Comparison of ENCODE assay signal across 9 cellular contexts in the genomic region with DNA sequence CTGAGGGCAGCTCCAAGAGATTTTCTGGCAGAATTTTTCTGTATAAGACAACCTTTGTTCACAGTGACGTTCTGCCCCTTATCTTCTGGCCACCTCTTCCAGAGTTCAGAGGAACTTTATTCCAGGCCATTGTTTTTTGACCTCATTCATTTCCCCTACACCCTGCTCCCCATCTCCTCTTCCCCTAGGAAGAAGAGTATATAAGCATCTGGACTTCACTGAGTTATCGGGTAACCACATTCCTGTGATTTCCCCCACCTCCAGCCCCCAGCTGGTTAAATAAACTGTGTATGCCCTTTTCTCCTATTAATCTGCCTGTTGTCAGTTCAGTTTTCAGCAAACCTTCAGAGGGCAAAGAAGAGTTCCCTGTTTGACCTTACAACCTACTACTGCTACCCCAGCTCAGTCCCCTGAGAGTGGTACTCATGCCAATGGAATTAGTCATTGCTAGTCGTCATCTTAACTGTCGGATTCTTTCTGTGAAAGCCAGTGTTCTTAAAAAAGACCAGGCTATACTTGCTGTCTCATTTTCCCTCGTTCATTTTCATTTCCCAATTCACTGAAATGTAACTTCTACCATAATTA. TPM values are rescaled to one million over a fixed set of nuclear protein-coding genes. Genes with fewer than 3 reads are reported as not detected.
DNase-seq lines count a peak whose midpoint lies in the region; ATAC-seq, FAIRE-seq and TF ChIP-seq lines count a peak whose summit lies in the region.
"Had no signal": no experiment of that assay in that cellular context is flagged by ENCODE, and none has a peak within 500 bp of the region (broad histone marks: within the 10 kb centered on the region; RNA-seq: fewer than 3 reads in every experiment).

No MANE protein-coding gene starts in this region.

- H3K4me1 ChIP-seq in MM.1S (ENCODE audit: low read length) = no peaks in the 10 kb centered on the region

- no peaks in the 10 kb centered on the region for H3K36me3 ChIP-seq in MM.1S (replicated peaks; ENCODE audit: insufficient read depth, low read length)

- H3K4me3 ChIP-seq in MM.1S (ENCODE audit: low read length) = no peak overlapping the region

- intact Hi-C loops in activated T-helper 1 cell treated with anti-CD3 and anti-CD28 coated beads, Interleukin-12 subunit alpha, Interleukin-12 subunit beta, Interleukin-2, Interleukin-4 antibody, amounts not matched to agents 30 ng/mL and 10 ng/mL and 1 ng/mL, durations not matched to agents 14 hours and 24 hours and 36 hours (cut with micrococcal nuclease) = no loop called here

- DNase-seq in RCC 7860 (ENCODE audit: low spot score) = peak; percentile 97
- peak; percentile 77 for DNase-seq in foreskin melanocyte
- DNase-seq in stimulated activated naive B cell treated with anti-CD40 and anti-IgM and Interleukin-4, amounts not matched to agents 10 μg/mL and 1 μg/mL and 100 μg/mL, for 72 hours = no peak
- DNase-seq in NCI-H146 treated with DMSO at 0.1 percent for 48 hours (lab: John Stamatoyannopoulos, UW; ENCODE audit: unreplicated experiment) = no peak
- DNase-seq in activated T-helper 1 cell treated with anti-CD3 and anti-CD28 coated beads, Interleukin-12 subunit alpha, Interleukin-12 subunit beta, Interleukin-2, Interleukin-4 antibody, amounts not matched to agents 30 ng/mL and 10 ng/mL and 1 ng/mL, durations not matched to agents 14 hours and 24 hours and 36 hours (ENCODE audit: low spot score) = no peak
- DNase-seq in MM.1S = no peak
- DNase-seq in SHP77 (lab: John Stamatoyannopoulos, UW) = no peak
- DNase-seq: effector memory CD8-positive, alpha-beta T cell had no signal

- H3K4me1 Mint-ChIP-seq in stimulated activated naive B cell treated with anti-CD40 and anti-IgM and Interleukin-4, amounts not matched to agents 10 μg/mL and 1 μg/mL and 100 μg/mL, for 72 hours = no peaks in the 10 kb centered on the region
- H3K4me1 Mint-ChIP-seq in activated T-helper 1 cell treated with anti-CD3 and anti-CD28 coated beads, Interleukin-12 subunit alpha, Interleukin-12 subunit beta, Interleukin-2, Interleukin-4 antibody, amounts not matched to agents 30 ng/mL and 10 ng/mL and 1 ng/mL, durations not matched to agents 14 hours and 24 hours and 36 hours (ENCODE audit: low read depth) = no peaks in the 10 kb centered on the region

- H3K9me3 ChIP-seq in MM.1S (replicated peaks; ENCODE audit: insufficient read depth, low read length) = no peaks in the 10 kb centered on the region

- H4K20me1 ChIP-seq in MM.1S (ENCODE audit: insufficient read depth, low read length) = no peaks in the 10 kb centered on the region

- H3K27ac Mint-ChIP-seq in stimulated activated naive B cell treated with anti-CD40 and anti-IgM and Interleukin-4, amounts not matched to agents 10 μg/mL and 1 μg/mL and 100 μg/mL, for 72 hours = no peak overlapping the region
- no peak overlapping the region for H3K27ac Mint-ChIP-seq in activated T-helper 1 cell treated with anti-CD3 and anti-CD28 coated beads, Interleukin-12 subunit alpha, Interleukin-12 subunit beta, Interleukin-2, Interleukin-4 antibody, amounts not matched to agents 30 ng/mL and 10 ng/mL and 1 ng/mL, durations not matched to agents 14 hours and 24 hours and 36 hours
- H3K27ac Mint-ChIP-seq: effector memory CD8-positive, alpha-beta T cell had no signal

- ATAC-seq in GM21786 (IDR thresholded peaks at IDR 0.05; ENCODE audit: unreplicated experiment) = peak; percentile 70
- peak; percentile 75 to 84 for ATAC-seq in stimulated activated naive B cell treated with anti-CD40 and anti-IgM and Interleukin-4, amounts not matched to agents 10 μg/mL and 1 μg/mL and 100 μg/mL, for 72 hours (replicated peaks)
- ATAC-seq: effector memory CD8-positive, alpha-beta T cell had no signal

- H3K79me2 ChIP-seq in MM.1S (ENCODE audit: low read length) = no peaks in the 10 kb centered on the region

- FAIRE-seq in RCC 7860 (lab: Jason Lieb, UNC) = peak; percentile 96

- no peak for TF ChIP-seq CTCF in MM.1S (IDR thresholded peaks at IDR 0.05; ENCODE audit: low read length)

- H3F3A ChIP-seq in MM.1S (ENCODE audit: insufficient read depth, low read length) = no peaks in the 10 kb centered on the region

- peaks cover 22 to 38% of the 10 kb centered on the region in 2 donors for H3K27me3 Mint-ChIP-seq in stimulated activated naive B cell treated with anti-CD40 and anti-IgM and Interleukin-4, amounts not matched to agents 10 μg/mL and 1 μg/mL and 100 μg/mL, for 72 hours
- H3K27me3 Mint-ChIP-seq in activated T-helper 1 cell treated with anti-CD3 and anti-CD28 coated beads, Interleukin-12 subunit alpha, Interleukin-12 subunit beta, Interleukin-2, Interleukin-4 antibody, amounts not matched to agents 30 ng/mL and 10 ng/mL and 1 ng/mL, durations not matched to agents 14 hours and 24 hours and 36 hours (ENCODE audit: insufficient read depth) = peaks cover 13% of the 10 kb centered on the region

- H3K36me3 Mint-ChIP-seq in stimulated activated naive B cell treated with anti-CD40 and anti-IgM and Interleukin-4, amounts not matched to agents 10 μg/mL and 1 μg/mL and 100 μg/mL, for 72 hours = no peaks in the 10 kb centered on the region
- no peaks in the 10 kb centered on the region for H3K36me3 Mint-ChIP-seq in activated T-helper 1 cell treated with anti-CD3 and anti-CD28 coated beads, Interleukin-12 subunit alpha, Interleukin-12 subunit beta, Interleukin-2, Interleukin-4 antibody, amounts not matched to agents 30 ng/mL and 10 ng/mL and 1 ng/mL, durations not matched to agents 14 hours and 24 hours and 36 hours (ENCODE audit: low read depth)

- H3K27me3 ChIP-seq in MM.1S (replicated peaks; ENCODE audit: insufficient read depth, low read length) = no peaks in the 10 kb centered on the region

- H2AFZ ChIP-seq in MM.1S (ENCODE audit: low read length) = no peak overlapping the region

- H3K9ac ChIP-seq in MM.1S (ENCODE audit: low read length) = no peak overlapping the region

- no peaks in the 10 kb centered on the region for H3K9me2 ChIP-seq in MM.1S (replicated peaks; ENCODE audit: insufficient read depth, low read length)

- no peak overlapping the region for H3K4me2 ChIP-seq in MM.1S (ENCODE audit: low read depth, low read length)

- no peak overlapping the region for H3K27ac ChIP-seq in MM.1S (ENCODE audit: low read length)

- no peak overlapping the region for H3K4me3 Mint-ChIP-seq in stimulated activated naive B cell treated with anti-CD40 and anti-IgM and Interleukin-4, amounts not matched to agents 10 μg/mL and 1 μg/mL and 100 μg/mL, for 72 hours
- H3K4me3 Mint-ChIP-seq in activated T-helper 1 cell treated with anti-CD3 and anti-CD28 coated beads, Interleukin-12 subunit alpha, Interleukin-12 subunit beta, Interleukin-2, Interleukin-4 antibody, amounts not matched to agents 30 ng/mL and 10 ng/mL and 1 ng/mL, durations not matched to agents 14 hours and 24 hours and 36 hours = no peak overlapping the region
- H3K4me3 Mint-ChIP-seq: effector memory CD8-positive, alpha-beta T cell had no signal

- H3K9me3 Mint-ChIP-seq in stimulated activated naive B cell treated with anti-CD40 and anti-IgM and Interleukin-4, amounts not matched to agents 10 μg/mL and 1 μg/mL and 100 μg/mL, for 72 hours = peaks cover 0 to 1% of the 10 kb centered on the region in 2 donors
- no peaks in the 10 kb centered on the region for H3K9me3 Mint-ChIP-seq in activated T-helper 1 cell treated with anti-CD3 and anti-CD28 coated beads, Interleukin-12 subunit alpha, Interleukin-12 subunit beta, Interleukin-2, Interleukin-4 antibody, amounts not matched to agents 30 ng/mL and 10 ng/mL and 1 ng/mL, durations not matched to agents 14 hours and 24 hours and 36 hours
- H3K9me3 Mint-ChIP-seq: effector memory CD8-positive, alpha-beta T cell had no signal

RNA-seq across cellular contexts. Expression of a gene that starts 14.3 kb away (rescaled TPM):
- 1.9 and 2.4 TPM in 2 replicates for total RNA-seq in activated T-helper 1 cell treated with anti-CD3 and anti-CD28 coated beads, Interleukin-12 subunit alpha, Interleukin-12 subunit beta, Interleukin-2, Interleukin-4 antibody, amounts not matched to agents 30 ng/mL and 10 ng/mL and 1 ng/mL, durations not matched to agents 14 hours and 24 hours and 36 hours

RNA-seq across cellular contexts. Expression of a gene that starts 30.1 kb away (rescaled TPM):
- total RNA-seq in activated T-helper 1 cell treated with anti-CD3 and anti-CD28 coated beads, Interleukin-12 subunit alpha, Interleukin-12 subunit beta, Interleukin-2, Interleukin-4 antibody, amounts not matched to agents 30 ng/mL and 10 ng/mL and 1 ng/mL, durations not matched to agents 14 hours and 24 hours and 36 hours = 0.02 TPM in 1 of 2 replicates, not detected in the other

Comparison
In these comparisons a context has a peak if more than half of its experiments do, and no peak if none do; other contexts are left out.
1. DNase-seq: peak in RCC 7860 (single experiment) and foreskin melanocyte (single experiment); none in stimulated activated naive B cell treated with anti-CD40 and anti-IgM and Interleukin-4, amounts not matched to agents 10 μg/mL and 1 μg/mL and 100 μg/mL, for 72 hours (single experiment), NCI-H146 treated with DMSO at 0.1 percent for 48 hours (single experiment), activated T-helper 1 cell treated with anti-CD3 and anti-CD28 coated beads, Interleukin-12 subunit alpha, Interleukin-12 subunit beta, Interleukin-2, Interleukin-4 antibody, amounts not matched to agents 30 ng/mL and 10 ng/mL and 1 ng/mL, durations not matched to agents 14 hours and 24 hours and 36 hours (single experiment), MM.1S (single experiment) and SHP77 (0 of 2).